In genomic region chr17:49775546-49776260, GRCh38 we compare ENCODE assay signal across 18 cellular contexts. TPM values are rescaled to one million over a fixed set of nuclear protein-coding genes. Genes with fewer than 3 reads are reported as not detected.
DNase-seq lines count a peak whose midpoint lies in the region; ATAC-seq and TF ChIP-seq lines count a peak whose summit lies in the region.
"Had no signal": no experiment of that assay in that cellular context is flagged by ENCODE, and none has a peak within 500 bp of the region (broad histone marks: within the 10 kb centered on the region; RNA-seq: fewer than 3 reads in every experiment).

No MANE protein-coding gene starts in this region.

- no peak overlapping the region for H3K27ac ChIP-seq in brain microvascular endothelial cell
- H3K27ac ChIP-seq in CD8-positive, alpha-beta T cell (ENCODE audit: low read depth, low read length) = no peak overlapping the region

- intact Hi-C loops in sciatic nerve (cut with DNase I) = loop anchor here (5.0 kb wide), 1 partner anchor 68 kb away; the partner anchor contains the start of gene SLC35B1
- intact Hi-C loops in CD8-positive, alpha-beta T cell (cut with DNase I, micrococcal nuclease) = no loop called here

- POLR2A ChIA-PET in CD8-positive, alpha-beta T cell (lab: Charles Lee) = interaction anchor here (1.5 kb wide), 1 partner anchor 60 kb away, joined by 3 read pairs; no protein-coding TSS in a partner anchor

- H3K27ac Mint-ChIP-seq in CD8-positive, alpha-beta T cell = no peak overlapping the region
- H3K27ac Mint-ChIP-seq: T-helper 1 cell treated with Interleukin-12 subunit alpha and Interleukin-12 subunit beta and Interleukin-4 antibody, amounts not matched to agents 30 μg/mL and 1 μg/mL, for 36 hours had no signal

- DNase-seq in AG20443 (ENCODE audit: low spot score) (peak; percentile 38), brain microvascular endothelial cell (peak; percentile 31), hepatic stellate cell (ENCODE audit: low spot score) (peak; percentile 40), sciatic nerve (ENCODE audit: low spot score) (no peak), activated T-cell treated with anti-CD3 and anti-CD28 coated beads for 4 hours (no peak), HPDE6-E6E7 (ENCODE audit: extremely low spot score) (no peak)
- no peak for DNase-seq in CD8-positive, alpha-beta T cell
- no peak for DNase-seq in stimulated activated CD4-positive, alpha-beta T cell treated with anti-CD3 and anti-CD28 coated beads, Interleukin-2, amount 100 ng/mL, for 48 hours
- DNase-seq: activated CD4-positive, alpha-beta T cell treated with anti-CD3 and anti-CD28 coated beads, Interleukin-2, amount 50 U/mL, for 48 hours; activated gamma-delta T cell treated with Interleukin-2 at 50 U/mL for 16 hours; DMS79; MG63; naive thymus-derived CD8-positive, alpha-beta T cell; NCI-H2227 treated with DMSO at 0.1 percent for 48 hours; OCI-M1 had no signal

- no peak overlapping the region for H3K4me3 Mint-ChIP-seq in CD8-positive, alpha-beta T cell
- H3K4me3 Mint-ChIP-seq: central memory CD8-positive, alpha-beta T cell; naive thymus-derived CD8-positive, alpha-beta T cell; T-helper 1 cell treated with Interleukin-12 subunit alpha and Interleukin-12 subunit beta and Interleukin-4 antibody, amounts not matched to agents 30 μg/mL and 1 μg/mL, for 36 hours had no signal

- ATAC-seq in sciatic nerve = peak; percentile 55
- ATAC-seq in CD8-positive, alpha-beta T cell = no peak
- ATAC-seq: naive thymus-derived CD8-positive, alpha-beta T cell had no signal

- H3K9me3 Mint-ChIP-seq in CD8-positive, alpha-beta T cell = no peaks in the 10 kb centered on the region
- H3K9me3 Mint-ChIP-seq: central memory CD8-positive, alpha-beta T cell; naive thymus-derived CD8-positive, alpha-beta T cell; T-helper 1 cell treated with Interleukin-12 subunit alpha and Interleukin-12 subunit beta and Interleukin-4 antibody, amounts not matched to agents 30 μg/mL and 1 μg/mL, for 36 hours had no signal

- H3K27me3 Mint-ChIP-seq in CD8-positive, alpha-beta T cell (ENCODE audit: low read depth) = no peaks in the 10 kb centered on the region
- H3K27me3 Mint-ChIP-seq: central memory CD8-positive, alpha-beta T cell; naive thymus-derived CD8-positive, alpha-beta T cell had no signal

- H3K9me3 ChIP-seq in CD8-positive, alpha-beta T cell (ENCODE audit: low read length) = no peaks in the 10 kb centered on the region
- H3K9me3 ChIP-seq: MG63 had no signal

- H3K4me3 ChIP-seq in brain microvascular endothelial cell (ENCODE audit: low read depth, low read length) = no peak overlapping the region
- H3K4me3 ChIP-seq in CD8-positive, alpha-beta T cell (ENCODE audit: low read depth, low read length) = no peak overlapping the region
- H3K4me3 ChIP-seq: MG63, smooth muscle cell had no signal

- H3K4me1 Mint-ChIP-seq in CD8-positive, alpha-beta T cell (ENCODE audit: low read depth) = peaks cover 5% of the 10 kb centered on the region

- H3K27me3 ChIP-seq in brain microvascular endothelial cell (replicated peaks) = no peaks in the 10 kb centered on the region
- H3K27me3 ChIP-seq in CD8-positive, alpha-beta T cell (ENCODE audit: insufficient read depth, low read length) = no peaks in the 10 kb centered on the region

- no peaks in the 10 kb centered on the region for H3K36me3 ChIP-seq in brain microvascular endothelial cell (replicated peaks)
- H3K36me3 ChIP-seq in CD8-positive, alpha-beta T cell (ENCODE audit: insufficient read depth, low read length) = no peaks in the 10 kb centered on the region
- H3K36me3 ChIP-seq: MG63 had no signal

- H3K36me3 Mint-ChIP-seq in CD8-positive, alpha-beta T cell = no peaks in the 10 kb centered on the region
- H3K36me3 Mint-ChIP-seq: naive thymus-derived CD8-positive, alpha-beta T cell had no signal

- no peak for TF ChIP-seq CTCF in brain microvascular endothelial cell (IDR thresholded peaks at IDR 0.05; ENCODE audit: low read depth, low read length, missing control alignments)
- no peak for TF ChIP-seq CTCF in CD8-positive, alpha-beta T cell (IDR thresholded peaks at IDR 0.05)

- CTCF ChIA-PET in CD8-positive, alpha-beta T cell (lab: Charles Lee) = interaction anchor here (1.0 to 3.6 kb wide), 3 partner anchors 11 to 206 kb away, joined by 3 to 24 read pairs (median 16); no protein-coding TSS in a partner anchor

- no peaks in the 10 kb centered on the region for H3K4me1 ChIP-seq in CD8-positive, alpha-beta T cell (ENCODE audit: insufficient read depth, low read length)

- in situ Hi-C loops in brain microvascular endothelial cell (cut with HindIII; ENCODE audit: low pct_ligation_motif_present, low sequenced_read_pairs) = no loop called here

RNA-seq across cellular contexts. Expression of gene FAM117A, which starts 11.8 kb away (rescaled TPM):
- 19.0 TPM for total RNA-seq in sciatic nerve
- 10 to 100 TPM; 23.4 to 28.7 TPM for total RNA-seq in CD8-positive, alpha-beta T cell

RNA-seq across cellular contexts. Expression of gene KAT7, which starts 12.8 kb away (rescaled TPM):
- total RNA-seq in sciatic nerve = 66.2 TPM
- total RNA-seq in CD8-positive, alpha-beta T cell = 100 to 1,000 TPM; 170 to 189 TPM

Comparison
In these comparisons a context has a peak if more than half of its experiments do, and no peak if none do; other contexts are left out.
1. DNase-seq: peak in AG20443 (single experiment), brain microvascular endothelial cell (single experiment) and hepatic stellate cell (single experiment); none in sciatic nerve (single experiment), activated T-cell treated with anti-CD3 and anti-CD28 coated beads for 4 hours (single experiment), HPDE6-E6E7 (single experiment), CD8-positive, alpha-beta T cell (0 of 7) and stimulated activated CD4-positive, alpha-beta T cell treated with anti-CD3 and anti-CD28 coated beads, Interleukin-2, amount 100 ng/mL, for 48 hours (0 of 2).